8 cellular contexts compared by ENCODE assay signal in the genomic region with DNA sequence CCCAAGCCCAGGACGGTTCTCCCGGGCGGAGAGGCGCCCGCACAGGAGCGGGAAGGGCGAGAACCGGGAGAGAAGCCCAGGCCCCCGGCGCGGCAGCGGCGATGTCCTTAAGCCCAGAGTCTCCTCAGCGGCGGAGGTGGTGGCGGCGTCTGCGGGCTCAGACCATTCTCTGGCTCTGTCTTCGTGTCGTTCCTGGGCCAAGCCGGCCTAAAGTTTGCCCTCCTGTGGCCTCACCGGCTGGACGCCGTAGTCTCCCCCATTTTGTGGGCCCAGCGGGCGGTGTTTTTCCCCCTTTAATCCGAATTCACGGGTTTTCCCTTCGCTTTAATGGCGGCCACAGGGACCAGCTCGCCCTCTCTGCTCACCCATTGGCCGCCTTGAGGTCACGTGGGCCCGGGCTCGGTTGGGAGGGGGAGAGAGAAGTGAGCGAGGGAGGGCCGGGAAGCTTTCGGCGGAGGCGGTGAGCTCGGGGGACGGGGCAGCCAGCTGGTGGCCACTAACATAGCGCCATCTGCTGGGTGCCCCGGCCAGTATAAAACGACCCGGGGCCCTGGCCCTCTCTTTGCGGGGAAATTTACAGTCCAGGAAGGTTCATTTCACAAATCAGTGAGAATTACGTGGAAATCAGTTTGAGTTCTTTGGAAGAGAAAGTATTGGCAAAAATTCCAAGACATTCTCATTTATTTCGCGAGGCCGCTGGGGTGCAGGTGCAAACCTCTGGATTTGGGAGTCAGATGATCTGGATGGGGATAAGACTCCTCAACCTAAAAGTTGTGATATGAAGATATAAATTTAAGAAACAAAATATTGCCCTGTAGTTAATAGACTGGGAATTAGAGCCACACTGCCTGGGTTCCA. TPM values are rescaled to one million over a fixed set of nuclear protein-coding genes. Genes with fewer than 3 reads are reported as not detected.
DNase-seq lines count a peak whose midpoint lies in the region; ATAC-seq and TF ChIP-seq lines count a peak whose summit lies in the region.

No MANE protein-coding gene starts in this region.

- POLR2A ChIA-PET in CD8-positive, alpha-beta memory T cell (lab: Charles Lee) = interaction anchor here (0.6 to 0.7 kb wide), 3 partner anchors 22 to 653 kb away, joined by 3 read pairs; no protein-coding TSS in a partner anchor
- POLR2A ChIA-PET in activated CD4-positive, alpha-beta memory T cell treated with anti-CD3 and anti-CD28 coated beads, Interleukin-2, amount 10 ng/mL, durations not matched to agents 7 days and 5 days (lab: Charles Lee) = interaction anchor here (0.9 to 3.3 kb wide), 9 partner anchors 9 to 431 kb away, joined by 3 to 55 read pairs (median 4); a partner anchor contains a TSS

- H3K4me1 ChIP-seq in CD8-positive, alpha-beta memory T cell (ENCODE audit: insufficient read depth, low read length) = peaks cover 25% of the 10 kb centered on the region
- peaks cover 35 to 37% of the 10 kb centered on the region in 2 donors for H3K4me1 ChIP-seq in duodenal mucosa (ENCODE audit: control insufficient read depth in 1 of 2, insufficient read depth in 2 of 2, low read length in 2 of 2)

- CTCF ChIA-PET in CD8-positive, alpha-beta memory T cell (lab: Charles Lee) = interaction anchor here (0.6 to 1.6 kb wide), 18 partner anchors 9 to 654 kb away, joined by 3 to 10 read pairs (median 4); a partner anchor contains a TSS
- CTCF ChIA-PET in activated CD4-positive, alpha-beta memory T cell treated with anti-CD3 and anti-CD28 coated beads, Interleukin-2, amount 10 ng/mL, durations not matched to agents 7 days and 5 days (lab: Charles Lee) = interaction anchor here (0.6 to 1.6 kb wide), 34 partner anchors 9 to 654 kb away, joined by 3 to 26 read pairs (median 4); a partner anchor contains a TSS

- H3K27me3 ChIP-seq in CD8-positive, alpha-beta memory T cell (ENCODE audit: insufficient read depth, low read length, poor library complexity, severe bottlenecking) = no peaks in the 10 kb centered on the region
- H3K27me3 ChIP-seq in HL-60 (ENCODE audit: insufficient read depth, poor library complexity, severe bottlenecking) (no peaks in the 10 kb centered on the region), duodenal mucosa (ENCODE audit: control insufficient read depth in 1 of 2, insufficient read depth in 2 of 2, low read length in 2 of 2) (no peaks in the 10 kb centered on the region)

- peak overlapping the region; percentile 97 for H3K27ac ChIP-seq in CD8-positive, alpha-beta memory T cell (ENCODE audit: low read depth, low read length)
- peak overlapping the region; percentile 91 for H3K27ac ChIP-seq in HL-60 (replicated peaks)
- peak overlapping the region; percentile 96 for H3K27ac ChIP-seq in duodenal mucosa (ENCODE audit: low read depth, low read length)

- H3K36me3 Mint-ChIP-seq in CD8-positive, alpha-beta memory T cell = peaks cover 4 to 34% (median 7%) of the 10 kb centered on the region in 3 donors
- peaks cover 31% of the 10 kb centered on the region for H3K36me3 Mint-ChIP-seq in activated CD4-positive, alpha-beta memory T cell treated with anti-CD3 and anti-CD28 coated beads, Interleukin-2, amount 10 ng/mL, durations not matched to agents 7 days and 5 days (ENCODE audit: low read depth)

- peak; percentile 87 for ATAC-seq in GM19455 (IDR thresholded peaks at IDR 0.05; ENCODE audit: unreplicated experiment)

- H3K9me3 Mint-ChIP-seq in CD8-positive, alpha-beta memory T cell = peaks cover 0 to 2% (median 0%) of the 10 kb centered on the region in 5 donors
- no peaks in the 10 kb centered on the region for H3K9me3 Mint-ChIP-seq in activated CD4-positive, alpha-beta memory T cell treated with anti-CD3 and anti-CD28 coated beads, Interleukin-2, amount 10 ng/mL, durations not matched to agents 7 days and 5 days

- H3K27me3 Mint-ChIP-seq in CD8-positive, alpha-beta memory T cell = peaks cover 0 to 4% of the 10 kb centered on the region in 2 donors
- no peaks in the 10 kb centered on the region for H3K27me3 Mint-ChIP-seq in activated CD4-positive, alpha-beta memory T cell treated with anti-CD3 and anti-CD28 coated beads, Interleukin-2, amount 10 ng/mL, durations not matched to agents 7 days and 5 days

- intact Hi-C loops in lower leg skin (cut with DNase I; ENCODE audit: low total_unique reads) = no loop called here

- peaks cover 32 to 43% (median 40%) of the 10 kb centered on the region in 3 donors for H3K4me1 Mint-ChIP-seq in CD8-positive, alpha-beta memory T cell
- H3K4me1 Mint-ChIP-seq in activated CD4-positive, alpha-beta memory T cell treated with anti-CD3 and anti-CD28 coated beads, Interleukin-2, amount 10 ng/mL, durations not matched to agents 7 days and 5 days = peaks cover 35% of the 10 kb centered on the region

- H3K4me3 Mint-ChIP-seq in CD8-positive, alpha-beta memory T cell = peak overlapping the region; percentile 95 to 100 (median 97)
- H3K4me3 Mint-ChIP-seq in activated CD4-positive, alpha-beta memory T cell treated with anti-CD3 and anti-CD28 coated beads, Interleukin-2, amount 10 ng/mL, durations not matched to agents 7 days and 5 days = peak overlapping the region; percentile 91

- peak overlapping the region; percentile 95 to 100 (median 98) for H3K27ac Mint-ChIP-seq in CD8-positive, alpha-beta memory T cell
- peak overlapping the region; percentile 96 for H3K27ac Mint-ChIP-seq in activated CD4-positive, alpha-beta memory T cell treated with anti-CD3 and anti-CD28 coated beads, Interleukin-2, amount 10 ng/mL, durations not matched to agents 7 days and 5 days

- TF ChIP-seq POLR2A in lower leg skin (IDR thresholded peaks at IDR 0.05) = peak in 1 of 2 donors; percentile 62

- 1 to 2% methylated on average over 39 to 50 of the region's 51 CpGs for WGBS in lower leg skin, 2 donors

- peak overlapping the region; percentile 99 for H3K9ac ChIP-seq in duodenal mucosa (ENCODE audit: low read depth in 1 of 2, low read length in 2 of 2)

- H3K4me3 ChIP-seq in CD8-positive, alpha-beta memory T cell (ENCODE audit: low read length) = peak overlapping the region; percentile 87
- H3K4me3 ChIP-seq in HL-60 (replicated peaks; ENCODE audit: insufficient read depth, low read length) = peak overlapping the region; percentile 86
- H3K4me3 ChIP-seq in duodenal mucosa (ENCODE audit: low read depth in 1 of 2, low read length in 2 of 2) = peak overlapping the region; percentile 91 to 92
- peak overlapping the region; percentile 75 for H3K4me3 ChIP-seq in lower leg skin (ENCODE audit: low read depth, poor library complexity, severe bottlenecking)

- TF ChIP-seq CTCF in HL-60 (IDR thresholded peaks at IDR 0.05; ENCODE audit: insufficient read depth, low read length) (peak; percentile 43), lower leg skin (IDR thresholded peaks at IDR 0.05) (peak in 1 of 3 donors; percentile 90)

- DNase-seq in CD8-positive, alpha-beta memory T cell = peak; percentile 96 to 99 (median 98)
- DNase-seq in HL-60 (ENCODE audit: low read depth in 1 of 2, low spot score in 1 of 2) (peak; percentile 93 to 99), NCI-H82 treated with DMSO at 0.1 percent for 48 hours (lab: John Stamatoyannopoulos, UW; ENCODE audit: unreplicated experiment) (peak; percentile 94), lower leg skin (ENCODE audit: low spot score in 2 of 2) (peak; percentile 98 to 100)
- DNase-seq in activated CD4-positive, alpha-beta memory T cell treated with anti-CD3 and anti-CD28 coated beads, Interleukin-2, amount 10 ng/mL, durations not matched to agents 7 days and 5 days = peak; percentile 99
- DNase-seq in stimulated activated CD4-positive, alpha-beta T cell treated with anti-CD3 and anti-CD28 coated beads, Interleukin-4, amount 100 ng/mL, for 4 hours = peak; percentile 97 to 98

- H3K36me3 ChIP-seq in CD8-positive, alpha-beta memory T cell (ENCODE audit: insufficient read depth, low read length) = no peaks in the 10 kb centered on the region
- H3K36me3 ChIP-seq in duodenal mucosa (ENCODE audit: control insufficient read depth in 1 of 2, insufficient read depth in 2 of 2, low read length in 2 of 2) = peaks cover 0 to 2% of the 10 kb centered on the region in 2 donors

- H3K9me3 ChIP-seq in CD8-positive, alpha-beta memory T cell (ENCODE audit: low read length) = no peaks in the 10 kb centered on the region
- H3K9me3 ChIP-seq in duodenal mucosa (ENCODE audit: control insufficient read depth in 1 of 2, low read length in 2 of 2) = no peaks in the 10 kb centered on the region

RNA-seq across cellular contexts. Expression of a gene that starts 0.8 kb away (rescaled TPM):
- 10 to 100 TPM; 61.2 to 63.3 TPM for total RNA-seq in CD8-positive, alpha-beta memory T cell
- polyA plus RNA-seq in CD8-positive, alpha-beta memory T cell = 3.4 TPM
- total RNA-seq in activated CD4-positive, alpha-beta memory T cell treated with anti-CD3 and anti-CD28 coated beads, Interleukin-2, amount 10 ng/mL, durations not matched to agents 7 days and 5 days = 10 to 100 TPM; 54.0 to 54.8 TPM
- 10 to 100 TPM; 54.2 to 83.6 (median 61.8) TPM for total RNA-seq in lower leg skin

Comparison
In these comparisons a context has a peak if more than half of its experiments do, and no peak if none do; other contexts are left out.
1. Peak in every context shown above with its lines: DNase-seq, ATAC-seq, H3K4me3 ChIP-seq and H3K27ac ChIP-seq.